ENCODE assay signal across 19 cellular contexts in genomic region chrX:1853916-1854315, GRCh38.
A peak's percentile ranks its signal among the peaks of the same experiment; 100 is the strongest.
DNase-seq lines count a peak whose midpoint lies in the region; ATAC-seq, FAIRE-seq and TF ChIP-seq lines count a peak whose summit lies in the region.
"Had no signal": no experiment of that assay in that cellular context is flagged by ENCODE, and none has a peak within 500 bp of the region (broad histone marks: within the 10 kb centered on the region; RNA-seq: fewer than 3 reads in every experiment).

No MANE protein-coding gene starts in this region.

- DNase-seq in A549 (ENCODE audit: low read depth in 1 of 2, low spot score in 1 of 2) (no peak), M059J (ENCODE audit: low read depth) (peak; percentile 22), K562 (ENCODE audit: extremely low read depth in 1 of 4, low spot score in 3 of 4) (no peak), keratinocyte (ENCODE audit: low read depth, low spot score) (peak; percentile 44), NCI-H128 (lab: John Stamatoyannopoulos, UW; ENCODE audit: unreplicated experiment) (no peak), body of pancreas (no peak)
- no peak for DNase-seq in activated CD4-positive, CD25-positive, alpha-beta regulatory T cell (lab: John Stamatoyannopoulos, UW)
- DNase-seq: BE2C; C1 segment of cervical spinal cord; CD4-positive, CD25-positive, alpha-beta regulatory T cell; CD8-positive, alpha-beta memory T cell; COR-L47; HCEC 1CT had no signal

- H3K27ac ChIP-seq in A549, result no peak overlapping the region
- no peak overlapping the region for H3K27ac ChIP-seq in K562 (ENCODE audit: extremely low read depth, low read depth, low read length)
- H3K27ac ChIP-seq in keratinocyte (ENCODE audit: control insufficient read depth, insufficient read depth, low read length), result no peak overlapping the region
- no peak overlapping the region for H3K27ac ChIP-seq in body of pancreas
- H3K27ac ChIP-seq: HL-60 had no signal

- H3K9ac ChIP-seq in K562 (ENCODE audit: insufficient read depth in 1 of 2, low read depth in 2 of 2, low read length in 2 of 2), result no peak overlapping the region
- H3K9ac ChIP-seq in keratinocyte (ENCODE audit: control insufficient read depth, extremely low read depth, insufficient read depth, low read length), result no peak overlapping the region

- no peak for ATAC-seq in A549
- ATAC-seq in K562, result no peak
- ATAC-seq in body of pancreas, result no peak
- ATAC-seq: GM23338 had no signal

- in situ Hi-C loops in K562 (cut with MboI), result no loop called here

- peaks cover 3% of the 10 kb centered on the region; the same call in 1 of the 3 replicates for H3K9me3 ChIP-seq in A549
- no peaks in the 10 kb centered on the region for H3K9me3 ChIP-seq in K562 (replicated peaks; ENCODE audit: control insufficient read depth, insufficient read depth, low read depth, low read length)
- H3K9me3 ChIP-seq in keratinocyte (ENCODE audit: control insufficient read depth, low read depth, low read length), result peaks cover 1% of the 10 kb centered on the region
- no peaks in the 10 kb centered on the region for H3K9me3 ChIP-seq in body of pancreas
- H3K9me3 ChIP-seq: BE2C had no signal

- peaks cover 0 to 31% of the 10 kb centered on the region in 2 experiments; a peak in 2 of 5 replicates for H3K27me3 ChIP-seq in K562 (ENCODE audit: control insufficient read depth in 2 of 2, insufficient read depth in 2 of 2, low read length in 2 of 2)
- H3K27me3 ChIP-seq in keratinocyte (ENCODE audit: control insufficient read depth, extremely low read depth, insufficient read depth, low read length), result no peaks in the 10 kb centered on the region
- H3K27me3 ChIP-seq in body of pancreas, result no peaks in the 10 kb centered on the region
- H3K27me3 ChIP-seq: BE2C had no signal

- H4K20me1 ChIP-seq in K562 (replicated peaks; ENCODE audit: control insufficient read depth, insufficient read depth, low read length), result no peaks in the 10 kb centered on the region
- no peaks in the 10 kb centered on the region for H4K20me1 ChIP-seq in keratinocyte (ENCODE audit: control insufficient read depth, extremely low read depth, insufficient read depth, low read length)

- BruUV-seq in K562 (replicated peaks; lab: Mats Ljungman, UMichigan), result no TSS peak

- H3K4me1 ChIP-seq in A549 (no peaks in the 10 kb centered on the region), K562 (replicated peaks in 1 of 2; ENCODE audit: control insufficient read depth in 2 of 2, insufficient read depth in 2 of 2, low read length in 2 of 2) (no peaks in the 10 kb centered on the region), keratinocyte (ENCODE audit: control insufficient read depth, extremely low read depth, insufficient read depth, low read length) (peaks cover 6% of the 10 kb centered on the region), body of pancreas (no peaks in the 10 kb centered on the region)
- H3K4me1 ChIP-seq: BE2C had no signal

- intact Hi-C loops in K562 (cut with micrococcal nuclease), result no loop called here
- intact Hi-C loops in body of pancreas (cut with DNase I), result no loop called here

- POLR2A ChIA-PET in A549 (lab: Yijun Ruan, JAX), result no interaction called here
- POLR2A ChIA-PET in K562 (lab: Yijun Ruan, JAX), result no interaction called here

- H3K4me3 ChIP-seq in A549 (no peak overlapping the region), K562 (no peak overlapping the region), keratinocyte (ENCODE audit: control insufficient read depth in 2 of 3, extremely low read depth in 1 of 3, insufficient read depth in 2 of 3, low read depth in 1 of 3, low read length in 3 of 3) (peak overlapping the region in 1 of 3 experiments; percentile 20), body of pancreas (no peak overlapping the region)
- H3K4me3 ChIP-seq: GM23338 had no signal

- FAIRE-seq in A549 (lab: Jason Lieb, UNC) (peak; percentile 18), K562 (lab: Jason Lieb, UNC) (no peak), keratinocyte (lab: Jason Lieb, UNC) (peak; percentile 93)
- FAIRE-seq: G401.6, GM12891, GM18507, H54 had no signal

- 42% methylated on average over 3 of the region's 3 CpGs for WGBS in A549 (ENCODE audit: missing lambda C conversion rate)
- WGBS in K562 (ENCODE audit: insufficient coverage, low coverage, missing lambda C conversion rate), result 0% methylated on average over 3 of the region's 3 CpGs
- WGBS in body of pancreas, 2 donors, result 76 to 85% methylated on average over 3 of the region's 3 CpGs

- H3K9me1 ChIP-seq in K562 (ENCODE audit: control insufficient read depth, insufficient read depth, low read length) (no peaks in the 10 kb centered on the region), keratinocyte (ENCODE audit: control insufficient read depth, extremely low read depth, insufficient read depth, low read length) (no peaks in the 10 kb centered on the region)

- TF ChIP-seq CTCF in A549 (IDR thresholded peaks at IDR 0.05) (no peak), K562 (IDR thresholded peaks at IDR 0.05 in 2 of 3, conservative IDR thresholded peaks at IDR 0.05 in 1 of 3; ENCODE audit: insufficient read depth in 2 of 3, low read depth in 1 of 3, low read length in 3 of 3) (no peak), keratinocyte (optimal IDR thresholded peaks at IDR 0.05 in 1 of 3, IDR thresholded peaks at IDR 0.05 in 1 of 3, conservative IDR thresholded peaks at IDR 0.05 in 1 of 3; ENCODE audit: extremely low read depth in 1 of 3, insufficient read depth in 2 of 3, low read length in 3 of 3) (no peak), body of pancreas (IDR thresholded peaks at IDR 0.05) (no peak)

- H3K4me2 ChIP-seq in A549, result no peak overlapping the region
- no peak overlapping the region for H3K4me2 ChIP-seq in K562 (ENCODE audit: insufficient read depth, low read length)
- peak overlapping the region; percentile 58 for H3K4me2 ChIP-seq in keratinocyte (ENCODE audit: control insufficient read depth, extremely low read depth, insufficient read depth, low read depth, low read length)
- H3K4me2 ChIP-seq: GM23338 had no signal

- no peak for TF ChIP-seq POLR2A in A549 (IDR thresholded peaks at IDR 0.05; ENCODE audit: low read length)
- no peak for TF ChIP-seq POLR2A in K562 (conservative IDR thresholded peaks at IDR 0.05)
- no peak for TF ChIP-seq POLR2A in body of pancreas (IDR thresholded peaks at IDR 0.05)

- H2AFZ ChIP-seq in K562 (ENCODE audit: low read depth, low read length) (no peak overlapping the region), keratinocyte (ENCODE audit: control insufficient read depth, low read length) (peak overlapping the region; percentile 59)
- H2AFZ ChIP-seq: GM23338 had no signal

- TF ChIP-seq RAD21 in A549 (conservative IDR thresholded peaks at IDR 0.05 in 1 of 2, IDR thresholded peaks at IDR 0.05 in 1 of 2) (no peak), K562 (CRISPR knock-in tag; conservative IDR thresholded peaks at IDR 0.05 in 1 of 2, IDR thresholded peaks at IDR 0.05 in 1 of 2) (no peak)

- dilution Hi-C loops in keratinocyte (cut with MboI; ENCODE audit: extremely low pct_ligation_motif_present, low sequenced_read_pairs), result no loop called here

- H3K79me2 ChIP-seq in K562 (ENCODE audit: control insufficient read depth, insufficient read depth, low read length) (no peaks in the 10 kb centered on the region), keratinocyte (ENCODE audit: control insufficient read depth, insufficient read depth, low read length) (no peaks in the 10 kb centered on the region)

- TF ChIP-seq EP300 in A549 (IDR thresholded peaks at IDR 0.05), result no peak
- TF ChIP-seq EP300 in K562 (IDR thresholded peaks at IDR 0.05; ENCODE audit: low read length), result no peak

- H3K36me3 ChIP-seq in K562 (ENCODE audit: control insufficient read depth, insufficient read depth, low read length) (no peaks in the 10 kb centered on the region), keratinocyte (ENCODE audit: control insufficient read depth in 2 of 2, extremely low read depth in 1 of 2, insufficient read depth in 2 of 2, low read length in 2 of 2) (no peaks in the 10 kb centered on the region), body of pancreas (replicated peaks in 1 of 2; ENCODE audit: insufficient read depth in 1 of 2, low read depth in 2 of 2) (no peaks in the 10 kb centered on the region)
- H3K36me3 ChIP-seq: BE2C had no signal

- CTCF ChIA-PET in A549 (lab: Yijun Ruan, JAX) (no interaction called here), K562 (lab: Yijun Ruan, JAX; ENCODE audit: low intra/inter-chr PET ratio) (no interaction called here)

TF ChIP-seq in A549, 52 proteins besides CTCF, POLR2A, EP300 and RAD21:
- TF ChIP-seq SREBF2 (IDR thresholded peaks at IDR 0.05) (no peak), GATA3 (IDR thresholded peaks at IDR 0.05; ENCODE audit: borderline replicate concordance) (no peak), BHLHE40 (IDR thresholded peaks at IDR 0.05; ENCODE audit: low read depth, low read length) (no peak), FOXS1 (CRISPR knock-in tag; IDR thresholded peaks at IDR 0.05) (no peak), ZC3H11A (IDR thresholded peaks at IDR 0.05) (no peak), CBX2 (IDR thresholded peaks at IDR 0.05; ENCODE audit: borderline replicate concordance, low read depth) (no peak), ESRRA (IDR thresholded peaks at IDR 0.05; ENCODE audit: borderline replicate concordance, low read length) (no peak), RARB (CRISPR knock-in tag; IDR thresholded peaks at IDR 0.05) (no peak), EHF (CRISPR knock-in tag; IDR thresholded peaks at IDR 0.05) (no peak), JUN (IDR thresholded peaks at IDR 0.05) (no peak)

TF ChIP-seq in K562, 482 proteins besides CTCF, POLR2A, EP300 and RAD21:
- TF ChIP-seq, protein P1, sequence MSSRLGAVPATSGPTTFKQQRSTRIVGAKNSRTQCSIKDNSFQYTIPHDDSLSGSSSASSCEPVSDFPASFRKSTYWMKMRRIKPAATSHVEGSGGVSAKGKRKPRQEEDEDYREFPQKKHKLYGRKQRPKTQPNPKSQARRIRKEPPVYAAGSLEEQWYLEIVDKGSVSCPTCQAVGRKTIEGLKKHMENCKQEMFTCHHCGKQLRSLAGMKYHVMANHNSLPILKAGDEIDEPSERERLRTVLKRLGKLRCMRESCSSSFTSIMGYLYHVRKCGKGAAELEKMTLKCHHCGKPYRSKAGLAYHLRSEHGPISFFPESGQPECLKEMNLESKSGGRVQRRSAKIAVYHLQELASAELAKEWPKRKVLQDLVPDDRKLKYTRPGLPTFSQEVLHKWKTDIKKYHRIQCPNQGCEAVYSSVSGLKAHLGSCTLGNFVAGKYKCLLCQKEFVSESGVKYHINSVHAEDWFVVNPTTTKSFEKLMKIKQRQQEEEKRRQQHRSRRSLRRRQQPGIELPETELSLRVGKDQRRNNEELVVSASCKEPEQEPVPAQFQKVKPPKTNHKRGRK (tag; IDR thresholded peaks at IDR 0.05), result 0 out of 2 replicates have a peak, but pooled peaks have one; percentile 27
- no peak for TF ChIP-seq FUS (optimal IDR thresholded peaks at IDR 0.05; ENCODE audit: low read depth, low read length)
- TF ChIP-seq CBX5 (IDR thresholded peaks at IDR 0.05; ENCODE audit: borderline replicate concordance, low read depth), result no peak
- no peak for TF ChIP-seq MAFG (tag; conservative IDR thresholded peaks at IDR 0.05)

Comparison
In these comparisons a context has a peak if more than half of its experiments do, and no peak if none do; other contexts are left out.
1. DNase-seq: peak in M059J (single experiment) and keratinocyte (single experiment); none in A549 (0 of 2), K562 (0 of 4), NCI-H128 (single experiment), body of pancreas (0 of 4) and activated CD4-positive, CD25-positive, alpha-beta regulatory T cell (0 of 4).